1 cellular context compared by ENCODE assay signal in genomic region chr9:40991741-40992471, GRCh38.
TF ChIP-seq lines count a peak whose summit lies in the region.

No MANE protein-coding gene starts in this region.

TF ChIP-seq in HEK293, 187 proteins besides CTCF, POLR2A, EP300 and RAD21 (continued from another document):
- peak; percentile 71; the same call in 1 of the 2 replicates for TF ChIP-seq PBX3 (CRISPR knock-in tag; IDR thresholded peaks at IDR 0.05)
- TF ChIP-seq, protein P1, sequence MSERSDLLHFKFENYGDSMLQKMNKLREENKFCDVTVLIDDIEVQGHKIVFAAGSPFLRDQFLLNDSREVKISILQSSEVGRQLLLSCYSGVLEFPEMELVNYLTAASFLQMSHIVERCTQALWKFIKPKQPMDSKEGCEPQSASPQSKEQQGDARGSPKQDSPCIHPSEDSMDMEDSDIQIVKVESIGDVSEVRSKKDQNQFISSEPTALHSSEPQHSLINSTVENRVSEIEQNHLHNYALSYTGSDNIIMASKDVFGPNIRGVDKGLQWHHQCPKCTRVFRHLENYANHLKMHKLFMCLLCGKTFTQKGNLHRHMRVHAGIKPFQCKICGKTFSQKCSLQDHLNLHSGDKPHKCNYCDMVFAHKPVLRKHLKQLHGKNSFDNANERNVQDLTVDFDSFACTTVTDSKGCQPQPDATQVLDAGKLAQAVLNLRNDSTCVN (tag by site-specific recombination; optimal IDR thresholded peaks at IDR 0.05) = peak; percentile 98
- TF ChIP-seq KLF16 (tag by site-specific recombination; IDR thresholded peaks at IDR 0.05) = 0 out of 2 replicates have a peak, but pooled peaks have one; percentile 42
- TF ChIP-seq ZFHX2 (tag by site-specific recombination; conservative IDR thresholded peaks at IDR 0.05) = peak; percentile 54
- 0 out of 2 replicates have a peak, but pooled peaks have one; percentile 27 for TF ChIP-seq ZNF501 (tag by site-specific recombination; IDR thresholded peaks at IDR 0.05)
- 0 out of 2 replicates have a peak, but pooled peaks have one; percentile 14 for TF ChIP-seq ZFP69B (tag by site-specific recombination; IDR thresholded peaks at IDR 0.05)
- TF ChIP-seq ZNF394 (tag by site-specific recombination; IDR thresholded peaks at IDR 0.05; ENCODE audit: borderline replicate concordance) = peak; percentile 24; the same call in 1 of the 2 replicates
- peak; percentile 50; the same call in 1 of the 2 replicates for TF ChIP-seq ZBTB20 (tag by site-specific recombination; IDR thresholded peaks at IDR 0.05)
- TF ChIP-seq ZNF785 (tag by site-specific recombination; IDR thresholded peaks at IDR 0.05) = peak; percentile 95
- TF ChIP-seq YY1 (tag by site-specific recombination; IDR thresholded peaks at IDR 0.05) = peak; percentile 79
- peak; percentile 80 for TF ChIP-seq YY2 (tag by site-specific recombination; IDR thresholded peaks at IDR 0.05)
- peak; percentile 53; the same call in 1 of the 2 replicates for TF ChIP-seq ZNF391 (tag by site-specific recombination; IDR thresholded peaks at IDR 0.05; ENCODE audit: borderline replicate concordance, low read depth)
- peak; percentile 68 for TF ChIP-seq ZFP37 (tag by site-specific recombination; IDR thresholded peaks at IDR 0.05)
- TF ChIP-seq EGR2 (tag by site-specific recombination; IDR thresholded peaks at IDR 0.05; ENCODE audit: low read depth) = peak; percentile 42; the same call in 1 of the 2 replicates
- 0 out of 2 replicates have a peak, but pooled peaks have one; percentile 25 for TF ChIP-seq ZNF121 (tag by site-specific recombination; IDR thresholded peaks at IDR 0.05)
- peak; percentile 69 for TF ChIP-seq ZNF76 (tag by site-specific recombination; IDR thresholded peaks at IDR 0.05; ENCODE audit: borderline replicate concordance, low read depth)
- 0 out of 2 replicates have a peak, but pooled peaks have one; percentile 3 for TF ChIP-seq ZNF146 (tag by site-specific recombination; IDR thresholded peaks at IDR 0.05)
- TF ChIP-seq, protein P2, sequence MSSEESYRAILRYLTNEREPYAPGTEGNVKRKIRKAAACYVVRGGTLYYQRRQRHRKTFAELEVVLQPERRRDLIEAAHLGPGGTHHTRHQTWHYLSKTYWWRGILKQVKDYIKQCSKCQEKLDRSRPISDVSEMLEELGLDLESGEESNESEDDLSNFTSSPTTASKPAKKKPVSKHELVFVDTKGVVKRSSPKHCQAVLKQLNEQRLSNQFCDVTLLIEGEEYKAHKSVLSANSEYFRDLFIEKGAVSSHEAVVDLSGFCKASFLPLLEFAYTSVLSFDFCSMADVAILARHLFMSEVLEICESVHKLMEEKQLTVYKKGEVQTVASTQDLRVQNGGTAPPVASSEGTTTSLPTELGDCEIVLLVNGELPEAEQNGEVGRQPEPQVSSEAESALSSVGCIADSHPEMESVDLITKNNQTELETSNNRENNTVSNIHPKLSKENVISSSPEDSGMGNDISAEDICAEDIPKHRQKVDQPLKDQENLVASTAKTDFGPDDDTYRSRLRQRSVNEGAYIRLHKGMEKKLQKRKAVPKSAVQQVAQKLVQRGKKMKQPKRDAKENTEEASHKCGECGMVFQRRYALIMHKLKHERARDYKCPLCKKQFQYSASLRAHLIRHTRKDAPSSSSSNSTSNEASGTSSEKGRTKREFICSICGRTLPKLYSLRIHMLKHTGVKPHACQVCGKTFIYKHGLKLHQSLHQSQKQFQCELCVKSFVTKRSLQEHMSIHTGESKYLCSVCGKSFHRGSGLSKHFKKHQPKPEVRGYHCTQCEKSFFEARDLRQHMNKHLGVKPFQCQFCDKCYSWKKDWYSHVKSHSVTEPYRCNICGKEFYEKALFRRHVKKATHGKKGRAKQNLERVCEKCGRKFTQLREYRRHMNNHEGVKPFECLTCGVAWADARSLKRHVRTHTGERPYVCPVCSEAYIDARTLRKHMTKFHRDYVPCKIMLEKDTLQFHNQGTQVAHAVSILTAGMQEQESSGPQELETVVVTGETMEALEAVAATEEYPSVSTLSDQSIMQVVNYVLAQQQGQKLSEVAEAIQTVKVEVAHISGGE (tag by site-specific recombination; conservative IDR thresholded peaks at IDR 0.05; ENCODE audit: low read depth) = peak; percentile 24; the same call in 1 of the 2 replicates
- TF ChIP-seq SP7 (tag by site-specific recombination; IDR thresholded peaks at IDR 0.05) = peak; percentile 33; the same call in 1 of the 2 replicates
- TF ChIP-seq ZNF341 (tag by site-specific recombination; IDR thresholded peaks at IDR 0.05; ENCODE audit: low read depth) = peak; percentile 29; the same call in 1 of the 2 replicates
- peak; percentile 4; the same call in 1 of the 2 replicates for TF ChIP-seq ZNF768 (tag by site-specific recombination; IDR thresholded peaks at IDR 0.05)
- peak; percentile 54; the same call in 1 of the 2 replicates for TF ChIP-seq ZSCAN5A (tag by site-specific recombination; IDR thresholded peaks at IDR 0.05)
- peak; percentile 94 for TF ChIP-seq ZNF335 (tag by site-specific recombination; conservative IDR thresholded peaks at IDR 0.05)
- TF ChIP-seq ZBTB8A (tag by site-specific recombination; IDR thresholded peaks at IDR 0.05) = peak; percentile 69
